10 cellular contexts compared by ENCODE assay signal in the genomic region with DNA sequence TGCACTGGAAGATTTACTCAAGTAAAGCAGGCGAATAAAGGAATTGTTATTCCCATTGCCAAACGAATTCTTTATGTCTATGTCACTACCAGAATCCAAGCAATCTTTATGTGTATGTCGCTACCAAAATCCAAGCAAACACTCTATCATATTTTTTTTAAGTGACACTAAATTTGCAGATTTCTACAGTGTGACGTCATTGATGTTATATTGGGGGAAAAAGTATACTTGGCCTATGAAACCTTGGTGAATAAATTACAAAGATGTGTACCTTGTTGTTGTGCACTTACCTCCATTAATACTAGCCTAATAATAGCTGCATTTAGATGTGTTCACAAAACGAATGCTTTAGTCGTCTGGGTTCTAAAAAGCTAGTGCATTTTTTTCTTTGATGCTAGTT. TPM values are rescaled to one million over a fixed set of nuclear protein-coding genes. Genes with fewer than 3 reads are reported as not detected.
DNase-seq lines count a peak whose midpoint lies in the region; ATAC-seq and TF ChIP-seq lines count a peak whose summit lies in the region.
"Had no signal": no experiment of that assay in that cellular context is flagged by ENCODE, and none has a peak within 500 bp of the region (broad histone marks: within the 10 kb centered on the region; RNA-seq: fewer than 3 reads in every experiment).

No MANE protein-coding gene starts in this region.

- no peak for ATAC-seq in HG02763 (IDR thresholded peaks at IDR 0.05; ENCODE audit: unreplicated experiment)
- ATAC-seq in HG03159 (IDR thresholded peaks at IDR 0.05; ENCODE audit: unreplicated experiment), result no peak

- no peak for DNase-seq in AG10803 (ENCODE audit: low read depth)
- DNase-seq in kidney epithelial cell (ENCODE audit: low read depth), result no peak
- DNase-seq in dermis blood vessel endothelial cell, result no peak
- DNase-seq in mesenteric fat pad (ENCODE audit: low spot score), result no peak
- DNase-seq: GF-D8, kidney glomerular epithelial cell had no signal

- POLR2A ChIA-PET in HEK293 (lab: Yijun Ruan, JAX), result no interaction called here

- H3K36me3 ChIP-seq in HEK293 (ENCODE audit: control insufficient read depth in 2 of 2, insufficient read depth in 1 of 2, low read length in 2 of 2) (peaks cover 22 to 39% of the 10 kb centered on the region in 2 experiments), kidney epithelial cell (ENCODE audit: control insufficient read depth, insufficient read depth, low read length) (no peaks in the 10 kb centered on the region)

- H3K27me3 ChIP-seq in kidney epithelial cell (ENCODE audit: control insufficient read depth, insufficient read depth, low read length), result no peaks in the 10 kb centered on the region

- H3K9me3 Mint-ChIP-seq in activated naive CD8-positive, alpha-beta T cell (ENCODE audit: low read depth), result no peaks in the 10 kb centered on the region

- peaks cover 2% of the 10 kb centered on the region for H3K27me3 Mint-ChIP-seq in activated naive CD8-positive, alpha-beta T cell

- peaks cover 18% of the 10 kb centered on the region for H3K4me1 Mint-ChIP-seq in activated naive CD8-positive, alpha-beta T cell (ENCODE audit: low read depth)

- H3K4me1 ChIP-seq in HEK293 (ENCODE audit: control insufficient read depth, insufficient read depth, low read length), result no peaks in the 10 kb centered on the region

- no peaks in the 10 kb centered on the region for H3K36me3 Mint-ChIP-seq in activated naive CD8-positive, alpha-beta T cell

- no peak overlapping the region for H3K27ac ChIP-seq in HEK293 (ENCODE audit: extremely low read depth, low read depth, low read length)

- H3K27ac Mint-ChIP-seq in activated naive CD8-positive, alpha-beta T cell, result no peak overlapping the region

- no peaks in the 10 kb centered on the region for H3K9me3 ChIP-seq in HEK293 (ENCODE audit: control insufficient read depth, insufficient read depth, low read depth, low read length)

- CTCF ChIA-PET in HEK293 (lab: Yijun Ruan, JAX), result interaction anchor here (0.6 to 1.3 kb wide), 3 partner anchors 56 to 403 kb away, joined by 3 to 5 read pairs (median 4); no protein-coding TSS in a partner anchor

- peak overlapping the region; percentile 95 for H3K4me3 Mint-ChIP-seq in activated naive CD8-positive, alpha-beta T cell

- TF ChIP-seq CTCF in AG10803 (conservative IDR thresholded peaks at IDR 0.05; ENCODE audit: low read length) (no peak), HEK293 (tag by site-specific recombination; IDR thresholded peaks at IDR 0.05) (no peak), kidney epithelial cell (IDR thresholded peaks at IDR 0.05; ENCODE audit: insufficient read depth, low read length, poor library complexity, severe bottlenecking) (no peak)

- H3K4me3 ChIP-seq in AG10803 (ENCODE audit: low read length) (peak overlapping the region; percentile 85), HEK293 (ENCODE audit: low read depth, low read length) (peak overlapping the region; percentile 78), kidney epithelial cell (ENCODE audit: low read depth, low read length) (peak overlapping the region; percentile 94)

TF ChIP-seq in HEK293, 187 proteins besides CTCF, POLR2A, EP300 and RAD21:
- TF ChIP-seq ZNF837 (tag by site-specific recombination; IDR thresholded peaks at IDR 0.05), result no peak
- TF ChIP-seq ZNF629 (tag by site-specific recombination; IDR thresholded peaks at IDR 0.05), result peak; percentile 23; the same call in 1 of the 2 replicates
- TF ChIP-seq, protein P1, sequence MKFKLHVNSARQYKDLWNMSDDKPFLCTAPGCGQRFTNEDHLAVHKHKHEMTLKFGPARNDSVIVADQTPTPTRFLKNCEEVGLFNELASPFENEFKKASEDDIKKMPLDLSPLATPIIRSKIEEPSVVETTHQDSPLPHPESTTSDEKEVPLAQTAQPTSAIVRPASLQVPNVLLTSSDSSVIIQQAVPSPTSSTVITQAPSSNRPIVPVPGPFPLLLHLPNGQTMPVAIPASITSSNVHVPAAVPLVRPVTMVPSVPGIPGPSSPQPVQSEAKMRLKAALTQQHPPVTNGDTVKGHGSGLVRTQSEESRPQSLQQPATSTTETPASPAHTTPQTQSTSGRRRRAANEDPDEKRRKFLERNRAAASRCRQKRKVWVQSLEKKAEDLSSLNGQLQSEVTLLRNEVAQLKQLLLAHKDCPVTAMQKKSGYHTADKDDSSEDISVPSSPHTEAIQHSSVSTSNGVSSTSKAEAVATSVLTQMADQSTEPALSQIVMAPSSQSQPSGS (tag by site-specific recombination; IDR thresholded peaks at IDR 0.05; ENCODE audit: low read depth), result peak; percentile 90

RNA-seq across cellular contexts. Expression of a gene that starts 1.0 kb away (rescaled TPM):
- total RNA-seq in kidney epithelial cell, result 4.6 and 5.5 TPM in 2 replicates
- total RNA-seq in dermis blood vessel endothelial cell, result 8.5 and 37.9 TPM in 2 replicates
- 0.58 TPM for total RNA-seq in mesenteric fat pad

RNA-seq across cellular contexts. Expression of a gene that starts 58.1 kb away (rescaled TPM):
- 2.8 and 3.3 TPM in 2 replicates for total RNA-seq in kidney epithelial cell
- total RNA-seq in dermis blood vessel endothelial cell, result 0.37 and 0.51 TPM in 2 replicates
- total RNA-seq in mesenteric fat pad, result 0.58 TPM
